ENCODE assay signal across 8 cellular contexts in genomic region chr6:44172759-44173500, GRCh38. TPM values are rescaled to one million over a fixed set of nuclear protein-coding genes. Genes with fewer than 3 reads are reported as not detected.
DNase-seq lines count a peak whose midpoint lies in the region; ATAC-seq and TF ChIP-seq lines count a peak whose summit lies in the region.

No MANE protein-coding gene starts in this region.

- peak overlapping the region; percentile 25 for H2BK12ac ChIP-seq in trophoblast cell (ENCODE audit: low read length)

- H3K18ac ChIP-seq in trophoblast cell (ENCODE audit: low read length), result no peak overlapping the region

- WGBS in gastroesophageal sphincter (ENCODE audit: low coverage in 1 of 2), 2 donors, result 21% methylated on average over 15 of the region's 15 CpGs; no CpG with 5 or more reads in 1 of the 2 donors
- WGBS in trophoblast cell (ENCODE audit: extremely low coverage, insufficient coverage, insufficient read length), result no CpG with 5 or more reads among the region's 15 CpGs
- WGBS in transverse colon (ENCODE audit: low coverage in 1 of 2), 2 donors, result 23 to 71% methylated on average over 1 to 15 of the region's 15 CpGs

- H3K27ac ChIP-seq in gastroesophageal sphincter (no peak overlapping the region), trophoblast cell (ENCODE audit: low read depth, low read length) (no peak overlapping the region), transverse colon (no peak overlapping the region)

- H3K36me3 ChIP-seq in gastroesophageal sphincter (no peaks in the 10 kb centered on the region), trophoblast cell (ENCODE audit: control insufficient read depth in 1 of 2, insufficient read depth in 2 of 2, low read length in 2 of 2) (no peaks in the 10 kb centered on the region), transverse colon (no peaks in the 10 kb centered on the region)

- peak overlapping the region; percentile 16 for H2AK5ac ChIP-seq in trophoblast cell (ENCODE audit: low read length)

- peak overlapping the region; percentile 1 for H4K91ac ChIP-seq in trophoblast cell (ENCODE audit: low read depth, low read length)

- no peaks in the 10 kb centered on the region for H3K79me2 ChIP-seq in trophoblast cell (ENCODE audit: control insufficient read depth, insufficient read depth, low read length, poor library complexity)

- TF ChIP-seq EP300 in gastroesophageal sphincter (IDR thresholded peaks at IDR 0.05) (no peak), transverse colon (IDR thresholded peaks at IDR 0.05; ENCODE audit: low read depth) (no peak)

- no peak overlapping the region for H3K9ac ChIP-seq in trophoblast cell (ENCODE audit: low read length)

- DNase-seq in Caki2 (ENCODE audit: low read depth), result peak; percentile 78
- peak; percentile 69 for DNase-seq in SHP77 treated with DMSO at 0.1 percent for 48 hours (lab: John Stamatoyannopoulos, UW)
- DNase-seq in activated effector memory CD4-positive, alpha-beta T cell treated with Interleukin-2 at 50 U/mL for 16 hours, result peak; percentile 61
- DNase-seq in trophoblast cell, result peak; percentile 76 to 95
- DNase-seq in transverse colon, result peak; percentile 87

- H2BK5ac ChIP-seq in trophoblast cell (ENCODE audit: low read depth, low read length, poor library complexity), result no peak overlapping the region

- in situ Hi-C loops in Caki2 (cut with HindIII; ENCODE audit: low pct_unique_long_range_greater_than_20kb, low sequenced_read_pairs), result no loop called here
- in situ Hi-C loops in transverse colon (cut with MboI; ENCODE audit: low pct_ligation_motif_present in 1 of 4, low pct_unique_long_range_greater_than_20kb in 1 of 4, low sequenced_read_pairs in 3 of 4), result loop anchor here in 2 of 4 donors (10.0 to 25.0 kb wide), 2 partner anchors 62 to 164 kb away; partner anchors contain the start of gene SPATS1 (in 2 of the 2)

- no peak overlapping the region for H3K4me3 ChIP-seq in gastroesophageal sphincter
- no peak overlapping the region for H3K4me3 ChIP-seq in trophoblast cell (ENCODE audit: low read depth, low read length)
- no peak overlapping the region for H3K4me3 ChIP-seq in transverse colon

- H2AFZ ChIP-seq in trophoblast cell (ENCODE audit: insufficient read depth, low read length, poor library complexity), result no peak overlapping the region

- intact Hi-C loops in transverse colon (cut with DNase I; ENCODE audit: low total_unique reads), result loop anchor here (5.0 kb wide), 1 partner anchor 64 kb away; no protein-coding TSS in a partner anchor

- H4K8ac ChIP-seq in trophoblast cell (ENCODE audit: low read depth, low read length), result no peak overlapping the region

- TF ChIP-seq CTCF in LNCAP (IDR thresholded peaks at IDR 0.05) (peak; percentile 79), gastroesophageal sphincter (IDR thresholded peaks at IDR 0.05) (peak in 3 of 4 experiments; percentile 93 to 95 (median 93)), transverse colon (IDR thresholded peaks at IDR 0.05) (peak; percentile 86 to 91 (median 89))

- H3K27me3 ChIP-seq in gastroesophageal sphincter (no peaks in the 10 kb centered on the region), trophoblast cell (ENCODE audit: insufficient read depth, low read length) (no peaks in the 10 kb centered on the region), transverse colon (no peaks in the 10 kb centered on the region)

- no peak overlapping the region for H3K4me2 ChIP-seq in trophoblast cell (ENCODE audit: low read length)

- ATAC-seq in GM21423 (IDR thresholded peaks at IDR 0.05; ENCODE audit: unreplicated experiment) (peak; percentile 44), gastroesophageal sphincter (peak; percentile 94)

- no peak overlapping the region for H3K23ac ChIP-seq in trophoblast cell (ENCODE audit: low read length)

- peak overlapping the region; percentile 34 for H2BK120ac ChIP-seq in trophoblast cell (ENCODE audit: insufficient read depth, low read length, poor library complexity)

- H3K14ac ChIP-seq in trophoblast cell (ENCODE audit: low read length), result peak overlapping the region; percentile 2

- H3K4me1 ChIP-seq in gastroesophageal sphincter (peaks cover 0 to 8% (median 0%) of the 10 kb centered on the region in 3 donors), trophoblast cell (ENCODE audit: control insufficient read depth in 1 of 2, insufficient read depth in 2 of 2, low read length in 2 of 2) (peaks cover 14 to 17% of the 10 kb centered on the region in 2 experiments), transverse colon (peaks cover 3 to 17% (median 10%) of the 10 kb centered on the region in 4 donors)

- peaks cover 16% of the 10 kb centered on the region for H3K79me1 ChIP-seq in trophoblast cell (ENCODE audit: low read length)

- no peak overlapping the region for H4K12ac ChIP-seq in trophoblast cell (ENCODE audit: low read depth, low read length)

- TF ChIP-seq POLR2A in gastroesophageal sphincter (IDR thresholded peaks at IDR 0.05) (no peak), transverse colon (IDR thresholded peaks at IDR 0.05) (no peak)

- H3K9me3 ChIP-seq in gastroesophageal sphincter (no peaks in the 10 kb centered on the region), trophoblast cell (ENCODE audit: insufficient read depth, low read depth, low read length) (peaks cover 5% of the 10 kb centered on the region), transverse colon (no peaks in the 10 kb centered on the region)

- H3K4ac ChIP-seq in trophoblast cell (ENCODE audit: low read depth, low read length), result no peak overlapping the region

RNA-seq across cellular contexts. Expression of gene CAPN11, which starts 14.3 kb away (rescaled TPM):
- not detected in 2 replicates for total RNA-seq in Caki2 (2014; rRNA removed; shearing (Covaris generic); ENCODE audit: low replicate concordance)
- total RNA-seq in gastroesophageal sphincter (under 1 TPM in 3 of 4 donors, not detected in 1; 0.19 to 0.45 (median 0.27) TPM), transverse colon (10 to 100 TPM in 1 of 4 donors, 1 to 10 TPM in 2, not detected in 1; 1.6 to 19.8 (median 4.9) TPM)
- polyA plus RNA-seq in trophoblast cell (2013), result 0.06 and 0.07 TPM in 2 replicates

RNA-seq across cellular contexts. Expression of gene MYMX, which starts 43.8 kb away (rescaled TPM):
- total RNA-seq in Caki2 (2014; rRNA removed; shearing (Covaris generic); ENCODE audit: low replicate concordance), result not detected in 2 replicates
- total RNA-seq in gastroesophageal sphincter (1 to 10 TPM in 1 of 4 donors, not detected in 3; 1.4 TPM), transverse colon (under 1 TPM in 1 of 4 donors, not detected in 3; 0.95 TPM)
- 0.37 and 0.41 TPM in 2 replicates for polyA plus RNA-seq in trophoblast cell (2013)

RNA-seq across cellular contexts. Expression of gene TMEM63B, which starts 45.6 kb away (rescaled TPM):
- total RNA-seq in Caki2 (2014; rRNA removed; shearing (Covaris generic); ENCODE audit: low replicate concordance), result 6.2 and 7.3 TPM in 2 replicates
- total RNA-seq in gastroesophageal sphincter, result 10 to 100 TPM; 11.3 to 32.0 (median 23.9) TPM
- polyA plus RNA-seq in trophoblast cell (2013), result 36.4 and 36.9 TPM in 2 replicates
- total RNA-seq in transverse colon, result 100 to 1,000 TPM in 2 of 4 donors, 10 to 100 TPM in 2; 35.0 to 258 (median 89.4) TPM

RNA-seq across cellular contexts. Expression of gene MRPL14, which starts 45.7 kb away (rescaled TPM):
- total RNA-seq in Caki2 (2014; rRNA removed; shearing (Covaris generic); ENCODE audit: low replicate concordance), result 119 and 157 TPM in 2 replicates
- total RNA-seq in gastroesophageal sphincter, result 10 to 100 TPM; 31.6 to 40.5 (median 35.8) TPM
- polyA plus RNA-seq in trophoblast cell (2013), result 79.2 and 82.1 TPM in 2 replicates
- 10 to 100 TPM; 15.5 to 54.6 (median 45.9) TPM for total RNA-seq in transverse colon

RNA-seq across cellular contexts. Expression of gene SLC29A1, which starts 50.5 kb away (rescaled TPM):
- 47.6 and 55.5 TPM in 2 replicates for total RNA-seq in Caki2 (2014; rRNA removed; shearing (Covaris generic); ENCODE audit: low replicate concordance)
- total RNA-seq in gastroesophageal sphincter, result 100 to 1,000 TPM; 101 to 281 (median 134) TPM
- polyA plus RNA-seq in trophoblast cell (2013), result 99.2 and 101 TPM in 2 replicates
- total RNA-seq in transverse colon, result 10 to 100 TPM; 25.1 to 45.2 (median 35.6) TPM
